ENCODE assay signal across 20 cellular contexts in the genomic region with DNA sequence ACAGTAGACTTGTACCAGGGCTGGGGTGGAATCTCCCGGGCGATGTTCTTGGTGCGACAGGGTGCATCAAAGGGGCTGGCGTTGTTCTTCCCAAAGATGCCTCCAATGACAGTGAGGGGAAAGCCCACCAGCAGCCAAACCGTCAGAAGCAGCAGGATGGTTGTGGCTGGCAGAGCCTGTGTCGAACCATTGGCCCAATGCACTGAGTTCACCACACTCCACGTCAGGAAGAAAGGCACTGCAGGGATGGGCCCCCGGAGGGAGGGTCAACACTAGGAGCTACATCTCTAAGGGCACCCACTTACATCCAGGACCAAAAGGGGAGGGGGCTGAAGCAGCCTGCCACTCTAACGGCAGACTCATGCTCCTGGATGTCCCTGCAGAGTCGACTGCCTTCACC. TPM values are rescaled to one million over a fixed set of nuclear protein-coding genes. Genes with fewer than 3 reads are reported as not detected.
DNase-seq lines count a peak whose midpoint lies in the region; ATAC-seq and TF ChIP-seq lines count a peak whose summit lies in the region.
"Had no signal": no experiment of that assay in that cellular context is flagged by ENCODE, and none has a peak within 500 bp of the region (broad histone marks: within the 10 kb centered on the region; RNA-seq: fewer than 3 reads in every experiment).

No MANE protein-coding gene starts in this region.

- ATAC-seq in CD4-positive, alpha-beta T cell (ENCODE audit: poor library complexity), result no peak
- ATAC-seq in RWPE2 (ENCODE audit: low read depth), result no peak
- ATAC-seq: A549; CD8-positive, alpha-beta T cell; Panc1 had no signal

- H3K4me1 ChIP-seq in CD8-positive, alpha-beta memory T cell (ENCODE audit: insufficient read depth, low read length), result peaks cover 43% of the 10 kb centered on the region
- peaks cover 9% of the 10 kb centered on the region for H3K4me1 ChIP-seq in RWPE2 (ENCODE audit: insufficient read depth, poor library complexity, severe bottlenecking)

- no peaks in the 10 kb centered on the region for H3K27me3 Mint-ChIP-seq in CD4-positive, alpha-beta T cell
- no peaks in the 10 kb centered on the region for H3K27me3 Mint-ChIP-seq in CD8-positive, alpha-beta memory T cell
- peaks cover 3% of the 10 kb centered on the region for H3K27me3 Mint-ChIP-seq in neural crest cell (ENCODE audit: low read depth)

- no peaks in the 10 kb centered on the region for H3K9me3 ChIP-seq in CD4-positive, alpha-beta T cell (ENCODE audit: control insufficient read depth, low read length)
- H3K9me3 ChIP-seq in CD8-positive, alpha-beta memory T cell (ENCODE audit: low read length), result no peaks in the 10 kb centered on the region
- no peaks in the 10 kb centered on the region for H3K9me3 ChIP-seq in RWPE2 (ENCODE audit: severe bottlenecking)
- H3K9me3 ChIP-seq: A549; BLaER1 treated with 17β-estradiol and CSF1 and Interleukin-3, amounts not matched to agents 10 nM and 100 nM; MG63 had no signal

- POLR2A ChIA-PET in CD4-positive, alpha-beta T cell (lab: Charles Lee), result interaction anchor here (1.6 to 7.4 kb wide), 2 partner anchors 23 to 29 kb away, joined by 4 to 85 read pairs; a partner anchor contains a TSS
- POLR2A ChIA-PET in CD8-positive, alpha-beta memory T cell (lab: Charles Lee), result no interaction called here

- CTCF ChIA-PET in CD4-positive, alpha-beta T cell (lab: Charles Lee), result interaction anchor here (0.7 kb wide), 1 partner anchor 29 kb away, joined by 3 read pairs; a partner anchor contains a TSS
- CTCF ChIA-PET in CD8-positive, alpha-beta memory T cell (lab: Charles Lee), result interaction anchor here (1.6 kb wide), 1 partner anchor 52 kb away, joined by 4 read pairs; a partner anchor contains a TSS

- H3K27ac Mint-ChIP-seq in CD4-positive, alpha-beta T cell, result peak overlapping the region; percentile 47
- H3K27ac Mint-ChIP-seq in CD8-positive, alpha-beta memory T cell, result peak overlapping the region in 5 of 8 donors; percentile 86 to 99 (median 96)
- no peak overlapping the region for H3K27ac Mint-ChIP-seq in neural crest cell (ENCODE audit: unreplicated experiment)

- peaks cover 32% of the 10 kb centered on the region for H3K36me3 ChIP-seq in CD8-positive, alpha-beta memory T cell (ENCODE audit: insufficient read depth, low read length)
- peaks cover 61% of the 10 kb centered on the region for H3K36me3 ChIP-seq in RWPE2 (ENCODE audit: low read depth)

- H3K9me3 Mint-ChIP-seq in CD4-positive, alpha-beta T cell, result no peaks in the 10 kb centered on the region
- no peaks in the 10 kb centered on the region for H3K9me3 Mint-ChIP-seq in CD8-positive, alpha-beta memory T cell
- no peaks in the 10 kb centered on the region for H3K9me3 Mint-ChIP-seq in neural crest cell
- H3K9me3 Mint-ChIP-seq: CD8-positive, alpha-beta T cell had no signal

- peaks cover 63% of the 10 kb centered on the region for H3K36me3 Mint-ChIP-seq in CD4-positive, alpha-beta T cell (ENCODE audit: low read depth)
- H3K36me3 Mint-ChIP-seq in CD8-positive, alpha-beta memory T cell, result peaks cover 0 to 60% (median 8%) of the 10 kb centered on the region in 3 donors
- peaks cover 15% of the 10 kb centered on the region for H3K36me3 Mint-ChIP-seq in neural crest cell (ENCODE audit: low read depth)

- no peak for TF ChIP-seq CTCF in CD4-positive, alpha-beta T cell (IDR thresholded peaks at IDR 0.05)
- TF ChIP-seq CTCF in RWPE2 (IDR thresholded peaks at IDR 0.05; ENCODE audit: poor library complexity, severe bottlenecking), result no peak
- no peak for TF ChIP-seq CTCF in neural crest cell (conservative IDR thresholded peaks at IDR 0.05)
- no peak for TF ChIP-seq CTCF in dorsolateral prefrontal cortex (IDR thresholded peaks at IDR 0.05 in 54 of 56, conservative IDR thresholded peaks at IDR 0.05 in 2 of 56; ENCODE audit: low read depth in 1 of 56, partially characterized antibody in 56 of 56)

- no peak for DNase-seq in CD4-positive, alpha-beta T cell
- DNase-seq in CD8-positive, alpha-beta memory T cell, result no peak
- peak; percentile 45 for DNase-seq in RWPE2 (ENCODE audit: low spot score)
- no peak for DNase-seq in neural crest cell (ENCODE audit: low read depth, low spot score)
- no peak for DNase-seq in stimulated activated CD4-positive, alpha-beta T cell treated with anti-CD3 and anti-CD28 coated beads, Interleukin-4, amount 100 ng/mL, for 4 hours
- DNase-seq in inferior parietal cortex (ENCODE audit: extremely low spot score), result no peak
- DNase-seq in dorsolateral prefrontal cortex, result no peak
- no peak for DNase-seq in cortex of kidney (lab: John Stamatoyannopoulos, UW)
- DNase-seq: AML-193; CD8-positive, alpha-beta T cell; DND-41; KG1; MG63; NCI-H2029; NCI-H69; SIG-M5 had no signal

- no peaks in the 10 kb centered on the region for H3K27me3 ChIP-seq in CD4-positive, alpha-beta T cell (ENCODE audit: control insufficient read depth, insufficient read depth, low read length)
- no peaks in the 10 kb centered on the region for H3K27me3 ChIP-seq in CD8-positive, alpha-beta memory T cell (ENCODE audit: insufficient read depth, low read length, poor library complexity, severe bottlenecking)
- no peaks in the 10 kb centered on the region for H3K27me3 ChIP-seq in RWPE2 (ENCODE audit: insufficient read depth, poor library complexity, severe bottlenecking)
- no peaks in the 10 kb centered on the region for H3K27me3 ChIP-seq in dorsolateral prefrontal cortex
- H3K27me3 ChIP-seq: BLaER1 treated with 17β-estradiol and CSF1 and Interleukin-3, amounts not matched to agents 10 nM and 100 nM; MG63 had no signal

- H3K27ac ChIP-seq in CD4-positive, alpha-beta T cell (ENCODE audit: low read depth, low read length), result no peak overlapping the region
- no peak overlapping the region for H3K27ac ChIP-seq in CD8-positive, alpha-beta memory T cell (ENCODE audit: low read depth, low read length)
- no peak overlapping the region for H3K27ac ChIP-seq in RWPE2 (ENCODE audit: poor library complexity, severe bottlenecking)
- no peak overlapping the region for H3K27ac ChIP-seq in dorsolateral prefrontal cortex
- H3K27ac ChIP-seq: A549, SK-N-MC had no signal

- H3K4me1 Mint-ChIP-seq in CD4-positive, alpha-beta T cell (ENCODE audit: low read depth), result peaks cover 60% of the 10 kb centered on the region
- peaks cover 37 to 72% (median 56%) of the 10 kb centered on the region in 3 donors for H3K4me1 Mint-ChIP-seq in CD8-positive, alpha-beta memory T cell
- H3K4me1 Mint-ChIP-seq in neural crest cell, result peaks cover 43% of the 10 kb centered on the region

- H3K4me3 ChIP-seq in CD8-positive, alpha-beta memory T cell (ENCODE audit: low read length), result no peak overlapping the region
- H3K4me3 ChIP-seq in RWPE2 (ENCODE audit: severe bottlenecking) (no peak overlapping the region), dorsolateral prefrontal cortex (no peak overlapping the region)
- H3K4me3 ChIP-seq: A549; BLaER1 treated with 17β-estradiol and CSF1 and Interleukin-3, amounts not matched to agents 10 nM and 100 nM; MG63; SK-N-MC had no signal

- intact Hi-C loops in CD4-positive, alpha-beta T cell (cut with DNase I, micrococcal nuclease), result no loop called here
- intact Hi-C loops in dorsolateral prefrontal cortex (cut with DNase I), result no loop called here

- no peak overlapping the region for H3K4me3 Mint-ChIP-seq in CD4-positive, alpha-beta T cell
- peak overlapping the region in 1 of 7 donors; percentile 55 for H3K4me3 Mint-ChIP-seq in CD8-positive, alpha-beta memory T cell
- H3K4me3 Mint-ChIP-seq in neural crest cell, result peak overlapping the region; percentile 49
- H3K4me3 Mint-ChIP-seq: CD8-positive, alpha-beta T cell had no signal

RNA-seq across cellular contexts. Expression of a gene that starts 1.8 kb away (rescaled TPM):
- 10 to 100 TPM; 36.6 to 37.9 TPM for total RNA-seq in CD4-positive, alpha-beta T cell
- 100 to 1,000 TPM; 164 to 172 TPM for total RNA-seq in CD8-positive, alpha-beta memory T cell
- polyA plus RNA-seq in CD8-positive, alpha-beta memory T cell, result 20.9 TPM
- total RNA-seq in neural crest cell (88.3 and 88.7 TPM in 2 replicates), dorsolateral prefrontal cortex (10 to 100 TPM in 101 of 120 experiments, 1 to 10 TPM in 19; 6.1 to 23.8 (median 12.8) TPM)

RNA-seq across cellular contexts. Expression of a gene that starts 4.8 kb away (rescaled TPM):
- 10 to 100 TPM; 12.9 to 13.0 TPM for total RNA-seq in CD4-positive, alpha-beta T cell
- total RNA-seq in CD8-positive, alpha-beta memory T cell, result 10 to 100 TPM; 31.3 to 34.0 TPM
- 30.0 TPM for polyA plus RNA-seq in CD8-positive, alpha-beta memory T cell
- total RNA-seq in neural crest cell (45.6 and 47.4 TPM in 2 replicates), dorsolateral prefrontal cortex (10 to 100 TPM; 10.5 to 30.9 (median 22.4) TPM)

RNA-seq across cellular contexts. Expression of a gene that starts 15.1 kb away (rescaled TPM):
- total RNA-seq in CD4-positive, alpha-beta T cell, result under 1 TPM; 0.30 to 0.64 TPM
- under 1 TPM; 0.26 to 0.44 TPM for total RNA-seq in CD8-positive, alpha-beta memory T cell
- 1.2 TPM for polyA plus RNA-seq in CD8-positive, alpha-beta memory T cell
- total RNA-seq in neural crest cell (0.47 and 0.48 TPM in 2 replicates), dorsolateral prefrontal cortex (1 to 10 TPM in 37 of 120 experiments, under 1 TPM in 46, not detected in 37; 0.29 to 2.9 (median 0.90) TPM)
- polyA plus RNA-seq: A549 had no signal

RNA-seq across cellular contexts. Expression of a gene that starts 18.5 kb away (rescaled TPM):
- 100 to 1,000 TPM; 105 to 107 TPM for total RNA-seq in CD4-positive, alpha-beta T cell
- 10 to 100 TPM; 24.5 to 26.7 TPM for total RNA-seq in CD8-positive, alpha-beta memory T cell
- 10.0 TPM for polyA plus RNA-seq in CD8-positive, alpha-beta memory T cell
- 160 and 163 TPM in 2 replicates for total RNA-seq in neural crest cell
- 10 to 100 TPM; 15.6 to 54.3 (median 25.4) TPM for total RNA-seq in dorsolateral prefrontal cortex

RNA-seq across cellular contexts. Expression of a gene that starts 22.9 kb away (rescaled TPM):
- total RNA-seq in CD4-positive, alpha-beta T cell, result 10 to 100 TPM; 73.4 to 80.1 TPM
- total RNA-seq in CD8-positive, alpha-beta memory T cell, result 10 to 100 TPM; 86.4 to 87.6 TPM
- 159 TPM for polyA plus RNA-seq in CD8-positive, alpha-beta memory T cell
- total RNA-seq in neural crest cell (42.2 and 44.7 TPM in 2 replicates), dorsolateral prefrontal cortex (10 to 100 TPM; 36.8 to 89.6 (median 58.1) TPM)
